In the genomic region with DNA sequence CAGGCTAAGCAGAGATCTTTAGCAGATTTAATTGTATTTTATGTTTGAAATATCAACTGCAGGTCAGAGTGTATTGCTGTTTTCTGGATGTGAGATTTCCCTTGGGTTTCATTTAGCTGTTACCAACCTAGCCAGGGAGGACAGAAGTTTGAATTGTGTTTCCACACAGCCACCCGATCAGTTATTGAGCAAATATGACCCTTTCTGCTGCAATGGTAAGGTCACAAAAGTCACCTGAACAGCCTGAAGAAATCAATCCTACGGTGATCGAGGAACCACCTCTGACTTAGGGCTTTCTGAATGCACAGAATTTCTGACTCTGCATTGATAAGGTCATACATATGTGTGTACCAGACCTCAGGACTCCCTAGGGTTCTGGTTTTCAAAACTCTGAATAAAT, we compare ENCODE assay signal across 18 cellular contexts.
A peak's percentile ranks its signal among the peaks of the same experiment; 100 is the strongest.
DNase-seq lines count a peak whose midpoint lies in the region; ATAC-seq, FAIRE-seq and TF ChIP-seq lines count a peak whose summit lies in the region.
"Had no signal": no experiment of that assay in that cellular context is flagged by ENCODE, and none has a peak within 500 bp of the region (broad histone marks: within the 10 kb centered on the region; RNA-seq: fewer than 3 reads in every experiment).

No MANE protein-coding gene starts in this region.

- TF ChIP-seq CTCF in WTC11 (IDR thresholded peaks at IDR 0.05) (no peak), HepG2 (CRISPR knock-in tag; IDR thresholded peaks at IDR 0.05) (no peak), neural progenitor cell (IDR thresholded peaks at IDR 0.05) (no peak), mesothelial cell of epicardium (IDR thresholded peaks at IDR 0.05; ENCODE audit: unreplicated experiment) (no peak)

- peak; percentile 76 for FAIRE-seq in HepG2 (lab: Jason Lieb, UNC)
- FAIRE-seq: GM12891, GM18507, H54 had no signal

- no peaks in the 10 kb centered on the region for H3F3A ChIP-seq in neural progenitor cell (ENCODE audit: low read depth)

- TF ChIP-seq RAD21 in HepG2 (CRISPR knock-in tag; IDR thresholded peaks at IDR 0.05), result no peak

- H3K27me3 Mint-ChIP-seq in WTC11 (ENCODE audit: low read depth) (no peaks in the 10 kb centered on the region), neural progenitor cell (ENCODE audit: insufficient read depth, low read depth) (peaks cover 2% of the 10 kb centered on the region), mesothelial cell of epicardium (ENCODE audit: low read depth) (peaks cover 10% of the 10 kb centered on the region)
- H3K27me3 Mint-ChIP-seq in activated CD4-positive, alpha-beta T cell treated with anti-CD3 and anti-CD28 coated beads, Interleukin-2, amount 10 ng/mL, durations not matched to agents 7 days and 5 days, result no peaks in the 10 kb centered on the region

- CTCF ChIA-PET in WTC11 (lab: Charles Lee), result no interaction called here
- CTCF ChIA-PET in HepG2 (lab: Yijun Ruan, JAX; ENCODE audit: low intra/inter-chr PET ratio, low total read pairs), result no interaction called here
- CTCF ChIA-PET in activated CD4-positive, alpha-beta T cell treated with anti-CD3 and anti-CD28 coated beads, Interleukin-2, amount 10 ng/mL, durations not matched to agents 7 days and 5 days (lab: Charles Lee), result no interaction called here

- TF ChIP-seq POLR2A in HepG2 (IDR thresholded peaks at IDR 0.05; ENCODE audit: insufficient read depth in 1 of 2, low read depth in 2 of 2, low read length in 2 of 2), result no peak

- no peak for DNase-seq in WTC11 (ENCODE audit: low spot score)
- peak; percentile 36 for DNase-seq in HepG2 (ENCODE audit: low spot score)
- DNase-seq in neural progenitor cell (ENCODE audit: low spot score), result no peak
- no peak for DNase-seq in activated CD4-positive, alpha-beta T cell treated with anti-CD3 and anti-CD28 coated beads, Interleukin-2, amount 10 ng/mL, durations not matched to agents 7 days and 5 days
- DNase-seq in substantia nigra (lab: John Stamatoyannopoulos, UW), result no peak
- DNase-seq in mesothelial cell of epicardium (ENCODE audit: low spot score in 2 of 2, unreplicated experiment in 2 of 2), result no peak
- DNase-seq: C1 segment of cervical spinal cord; Calu3; CD4-positive, alpha-beta memory T cell; COR-L47; DMS53; DMS79 treated with DMSO at 0.1 percent for 48 hours; GF-D8; GOT3 had no signal

- H3K9me3 ChIP-seq in HepG2 (ENCODE audit: low read length) (no peaks in the 10 kb centered on the region), neural progenitor cell (ENCODE audit: low read depth) (no peaks in the 10 kb centered on the region)
- H3K9me3 ChIP-seq: HAP-1 had no signal

- H2AFZ ChIP-seq in HepG2 (ENCODE audit: low read length) (no peak overlapping the region), neural progenitor cell (replicated peaks) (peak overlapping the region; percentile 72)

- H3K79me2 ChIP-seq in HepG2 (ENCODE audit: insufficient read depth, low read length), result no peaks in the 10 kb centered on the region
- no peaks in the 10 kb centered on the region for H3K79me2 ChIP-seq in neural progenitor cell (ENCODE audit: low read depth)

- WGBS in HepG2 (ENCODE audit: low lambda C conversion rate), result 0% methylated on average over 3 of the region's 3 CpGs

- H3K4me3 Mint-ChIP-seq in WTC11 (no peak overlapping the region), neural progenitor cell (no peak overlapping the region), mesothelial cell of epicardium (no peak overlapping the region)
- H3K4me3 Mint-ChIP-seq in activated CD4-positive, alpha-beta T cell treated with anti-CD3 and anti-CD28 coated beads, Interleukin-2, amount 10 ng/mL, durations not matched to agents 7 days and 5 days, result no peak overlapping the region
- H3K4me3 Mint-ChIP-seq: CD4-positive, alpha-beta memory T cell had no signal

- H3K9ac ChIP-seq in HepG2 (ENCODE audit: insufficient read depth, low read depth, low read length) (no peak overlapping the region), neural progenitor cell (no peak overlapping the region)

- no peaks in the 10 kb centered on the region for H3K36me3 ChIP-seq in HepG2 (replicated peaks in 1 of 2; ENCODE audit: control insufficient read depth in 1 of 2, insufficient read depth in 2 of 2, low read length in 2 of 2)
- no peaks in the 10 kb centered on the region for H3K36me3 ChIP-seq in neural progenitor cell
- H3K36me3 ChIP-seq: HAP-1 had no signal

- H3K27ac ChIP-seq in HepG2 (ENCODE audit: extremely low read length, insufficient read depth, low read length) (no peak overlapping the region), neural progenitor cell (no peak overlapping the region), substantia nigra (ENCODE audit: low read depth, low read length, poor library complexity, severe bottlenecking) (no peak overlapping the region)

- no peak overlapping the region for H3K27ac Mint-ChIP-seq in WTC11
- H3K27ac Mint-ChIP-seq in neural progenitor cell, result no peak overlapping the region
- no peak overlapping the region for H3K27ac Mint-ChIP-seq in activated CD4-positive, alpha-beta T cell treated with anti-CD3 and anti-CD28 coated beads, Interleukin-2, amount 10 ng/mL, durations not matched to agents 7 days and 5 days
- no peak overlapping the region for H3K27ac Mint-ChIP-seq in mesothelial cell of epicardium
- H3K27ac Mint-ChIP-seq: CD4-positive, alpha-beta memory T cell had no signal

- H3K27me3 ChIP-seq in HepG2 (ENCODE audit: control insufficient read depth in 1 of 2, insufficient read depth in 2 of 2, low read length in 2 of 2) (no peaks in the 10 kb centered on the region), neural progenitor cell (no peaks in the 10 kb centered on the region)

- intact Hi-C loops in HepG2 (cut with micrococcal nuclease; ENCODE audit: unreplicated experiment), result loop anchor here (2.0 to 5.0 kb wide), 3 partner anchors 67 to 238 kb away; no protein-coding TSS in a partner anchor

- H3K4me1 ChIP-seq in HepG2 (ENCODE audit: insufficient read depth, low read length), result peaks cover 60% of the 10 kb centered on the region
- peaks cover 12% of the 10 kb centered on the region for H3K4me1 ChIP-seq in neural progenitor cell
- H3K4me1 ChIP-seq: HAP-1 had no signal

- peak in 1 of 2 experiments; percentile 54; a peak in 1 of 4 replicates for TF ChIP-seq EP300 in HepG2 (IDR thresholded peaks at IDR 0.05; ENCODE audit: low read depth in 2 of 2, low read length in 2 of 2)
- no peak for TF ChIP-seq EP300 in HepG2 (CRISPR knock-in tag; IDR thresholded peaks at IDR 0.05; ENCODE audit: borderline replicate concordance)

- POLR2A ChIA-PET in WTC11 (lab: Charles Lee) (no interaction called here), HepG2 (lab: Yijun Ruan, JAX) (no interaction called here)
- POLR2A ChIA-PET in activated CD4-positive, alpha-beta T cell treated with anti-CD3 and anti-CD28 coated beads, Interleukin-2, amount 10 ng/mL, durations not matched to agents 7 days and 5 days (lab: Charles Lee), result no interaction called here

- H3K4me1 Mint-ChIP-seq in WTC11 (peaks cover 11% of the 10 kb centered on the region; the same call in 1 of the 2 replicates), neural progenitor cell (no peaks in the 10 kb centered on the region), mesothelial cell of epicardium (peaks cover 17% of the 10 kb centered on the region)
- peaks cover 23% of the 10 kb centered on the region for H3K4me1 Mint-ChIP-seq in activated CD4-positive, alpha-beta T cell treated with anti-CD3 and anti-CD28 coated beads, Interleukin-2, amount 10 ng/mL, durations not matched to agents 7 days and 5 days

- no peaks in the 10 kb centered on the region for H3K36me3 Mint-ChIP-seq in WTC11
- no peaks in the 10 kb centered on the region for H3K36me3 Mint-ChIP-seq in neural progenitor cell
- no peaks in the 10 kb centered on the region for H3K36me3 Mint-ChIP-seq in activated CD4-positive, alpha-beta T cell treated with anti-CD3 and anti-CD28 coated beads, Interleukin-2, amount 10 ng/mL, durations not matched to agents 7 days and 5 days (ENCODE audit: low read depth)
- no peaks in the 10 kb centered on the region for H3K36me3 Mint-ChIP-seq in mesothelial cell of epicardium
- H3K36me3 Mint-ChIP-seq: CD4-positive, alpha-beta memory T cell had no signal

- no peaks in the 10 kb centered on the region for H4K20me1 ChIP-seq in HepG2 (ENCODE audit: insufficient read depth, low read length)
- no peaks in the 10 kb centered on the region for H4K20me1 ChIP-seq in neural progenitor cell (ENCODE audit: low read depth)

- no peaks in the 10 kb centered on the region for H3K9me3 Mint-ChIP-seq in WTC11
- no peaks in the 10 kb centered on the region for H3K9me3 Mint-ChIP-seq in neural progenitor cell
- no peaks in the 10 kb centered on the region for H3K9me3 Mint-ChIP-seq in activated CD4-positive, alpha-beta T cell treated with anti-CD3 and anti-CD28 coated beads, Interleukin-2, amount 10 ng/mL, durations not matched to agents 7 days and 5 days
- H3K9me3 Mint-ChIP-seq in mesothelial cell of epicardium, result no peaks in the 10 kb centered on the region
- H3K9me3 Mint-ChIP-seq: CD4-positive, alpha-beta memory T cell had no signal

- in situ Hi-C loops in HepG2 (cut with HindIII; ENCODE audit: extremely low pct_ligation_motif_present, low pct_unique_long_range_greater_than_20kb), result no loop called here

- ATAC-seq in WTC11, result no peak
- ATAC-seq in HepG2, result peak; percentile 51

- BruUV-seq in HepG2 (replicated peaks; lab: Mats Ljungman, UMichigan), result no TSS peak

- H3K4me3 ChIP-seq in HepG2 (replicated peaks in 1 of 3; ENCODE audit: insufficient read depth in 1 of 3, low read depth in 2 of 3, low read length in 3 of 3), result no peak overlapping the region
- H3K4me3 ChIP-seq in neural progenitor cell, result no peak overlapping the region
- H3K4me3 ChIP-seq: HAP-1 had no signal

- peak overlapping the region; percentile 53 for H3K4me2 ChIP-seq in HepG2 (ENCODE audit: low read depth, low read length)
- H3K4me2 ChIP-seq in neural progenitor cell, result no peak overlapping the region

TF ChIP-seq in WTC11, 78 proteins besides CTCF, POLR2A, EP300 and RAD21 (continues in another document):
- no peak for TF ChIP-seq IRF2 (CRISPR knock-in tag; IDR thresholded peaks at IDR 0.05; ENCODE audit: borderline replicate concordance, low read depth)

TF ChIP-seq in HepG2, 621 proteins besides CTCF, POLR2A, EP300 and RAD21 (continues in another document):
- TF ChIP-seq, protein P1, sequence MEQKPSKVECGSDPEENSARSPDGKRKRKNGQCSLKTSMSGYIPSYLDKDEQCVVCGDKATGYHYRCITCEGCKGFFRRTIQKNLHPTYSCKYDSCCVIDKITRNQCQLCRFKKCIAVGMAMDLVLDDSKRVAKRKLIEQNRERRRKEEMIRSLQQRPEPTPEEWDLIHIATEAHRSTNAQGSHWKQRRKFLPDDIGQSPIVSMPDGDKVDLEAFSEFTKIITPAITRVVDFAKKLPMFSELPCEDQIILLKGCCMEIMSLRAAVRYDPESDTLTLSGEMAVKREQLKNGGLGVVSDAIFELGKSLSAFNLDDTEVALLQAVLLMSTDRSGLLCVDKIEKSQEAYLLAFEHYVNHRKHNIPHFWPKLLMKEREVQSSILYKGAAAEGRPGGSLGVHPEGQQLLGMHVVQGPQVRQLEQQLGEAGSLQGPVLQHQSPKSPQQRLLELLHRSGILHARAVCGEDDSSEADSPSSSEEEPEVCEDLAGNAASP (CRISPR knock-in tag; IDR thresholded peaks at IDR 0.05; ENCODE audit: borderline replicate concordance), result peak; percentile 39; the same call in 1 of the 2 replicates
- peak; percentile 82 for TF ChIP-seq ZMYM4 (CRISPR knock-in tag; IDR thresholded peaks at IDR 0.05)
- peak; percentile 69 for TF ChIP-seq HNF4A (CRISPR knock-in tag; IDR thresholded peaks at IDR 0.05)
- TF ChIP-seq FOSL2 (CRISPR knock-in tag; IDR thresholded peaks at IDR 0.05), result 0 out of 2 replicates have a peak, but pooled peaks have one; percentile 28
